In genomic region chr19:2061093-2061935, GRCh38 we compare ENCODE assay signal across 8 cellular contexts. TPM values are rescaled to one million over a fixed set of nuclear protein-coding genes. Genes with fewer than 3 reads are reported as not detected.
DNase-seq lines count a peak whose midpoint lies in the region; ATAC-seq and TF ChIP-seq lines count a peak whose summit lies in the region.

No MANE protein-coding gene starts in this region.

- TF ChIP-seq CTCF in LNCaP clone FGC (IDR thresholded peaks at IDR 0.05; ENCODE audit: control insufficient read depth, extremely low read depth, insufficient read depth) (no peak), natural killer cell (IDR thresholded peaks at IDR 0.05) (no peak)

- no peaks in the 10 kb centered on the region for H3K36me3 Mint-ChIP-seq in activated T-helper 2 cell treated with anti-CD3 and anti-CD28 coated beads, Interferon-gamma antibody, Interleukin-2, Interleukin-4, amounts not matched to agents 10 μg/mL and 5 μg/mL and 100 μg/mL, durations not matched to agents 14 hours and 24 hours and 36 hours (ENCODE audit: low read depth)
- no peaks in the 10 kb centered on the region for H3K36me3 Mint-ChIP-seq in natural killer cell

- no peaks in the 10 kb centered on the region for H3K27me3 Mint-ChIP-seq in activated T-helper 2 cell treated with anti-CD3 and anti-CD28 coated beads, Interferon-gamma antibody, Interleukin-2, Interleukin-4, amounts not matched to agents 10 μg/mL and 5 μg/mL and 100 μg/mL, durations not matched to agents 14 hours and 24 hours and 36 hours (ENCODE audit: low read depth)
- H3K27me3 Mint-ChIP-seq in natural killer cell (ENCODE audit: low read depth in 2 of 2): no peaks in the 10 kb centered on the region

- peak; percentile 89 to 97 (median 89) for ATAC-seq in natural killer cell

- peaks cover 23% of the 10 kb centered on the region for H3K4me1 Mint-ChIP-seq in activated T-helper 2 cell treated with anti-CD3 and anti-CD28 coated beads, Interferon-gamma antibody, Interleukin-2, Interleukin-4, amounts not matched to agents 10 μg/mL and 5 μg/mL and 100 μg/mL, durations not matched to agents 14 hours and 24 hours and 36 hours (ENCODE audit: low read depth)
- peaks cover 8 to 33% of the 10 kb centered on the region in 2 donors for H3K4me1 Mint-ChIP-seq in natural killer cell

- H3K9me3 Mint-ChIP-seq in activated T-helper 2 cell treated with anti-CD3 and anti-CD28 coated beads, Interferon-gamma antibody, Interleukin-2, Interleukin-4, amounts not matched to agents 10 μg/mL and 5 μg/mL and 100 μg/mL, durations not matched to agents 14 hours and 24 hours and 36 hours: no peaks in the 10 kb centered on the region
- H3K9me3 Mint-ChIP-seq in natural killer cell: no peaks in the 10 kb centered on the region

- peak; percentile 98 for DNase-seq in EH (ENCODE audit: low read depth)
- DNase-seq in GOT3 (lab: John Stamatoyannopoulos, UW): peak; percentile 94
- DNase-seq in LNCaP clone FGC (ENCODE audit: low read depth): peak; percentile 92
- peak; percentile 100 for DNase-seq in RPMI8226
- peak; percentile 98 for DNase-seq in activated T-helper 2 cell treated with anti-CD3 and anti-CD28 coated beads, Interferon-gamma antibody, Interleukin-2, Interleukin-4, amounts not matched to agents 10 μg/mL and 5 μg/mL and 100 μg/mL, durations not matched to agents 14 hours and 24 hours and 36 hours (ENCODE audit: low spot score)
- peak; percentile 95 for DNase-seq in fibroblast of peridontal ligament (ENCODE audit: extremely low read depth)
- DNase-seq in natural killer cell: peak; percentile 100
- DNase-seq in stimulated activated naive CD4-positive, alpha-beta T cell (lab: John Stamatoyannopoulos, UW): peak; percentile 98 to 99 (median 99)

- intact Hi-C loops in activated T-helper 2 cell treated with anti-CD3 and anti-CD28 coated beads, Interferon-gamma antibody, Interleukin-2, Interleukin-4, amounts not matched to agents 10 μg/mL and 5 μg/mL and 100 μg/mL, durations not matched to agents 14 hours and 24 hours and 36 hours (cut with micrococcal nuclease): loop anchor here (1.0 to 5.0 kb wide), 2 partner anchors 10 to 36 kb away; partner anchors contain the start of genes IZUMO4, MKNK2 and MOB3A
- intact Hi-C loops in natural killer cell (cut with micrococcal nuclease): loop anchor here (1.0 to 5.0 kb wide), 2 partner anchors 19 to 36 kb away; partner anchors contain the start of genes IZUMO4 and MOB3A

- H3K4me3 ChIP-seq in LNCaP clone FGC (ENCODE audit: low read depth, low read length): peak overlapping the region; percentile 55

- peak overlapping the region; percentile 97 for H3K27ac Mint-ChIP-seq in activated T-helper 2 cell treated with anti-CD3 and anti-CD28 coated beads, Interferon-gamma antibody, Interleukin-2, Interleukin-4, amounts not matched to agents 10 μg/mL and 5 μg/mL and 100 μg/mL, durations not matched to agents 14 hours and 24 hours and 36 hours
- peak overlapping the region; percentile 98 for H3K27ac Mint-ChIP-seq in natural killer cell

- peak overlapping the region; percentile 93 for H3K4me3 Mint-ChIP-seq in activated T-helper 2 cell treated with anti-CD3 and anti-CD28 coated beads, Interferon-gamma antibody, Interleukin-2, Interleukin-4, amounts not matched to agents 10 μg/mL and 5 μg/mL and 100 μg/mL, durations not matched to agents 14 hours and 24 hours and 36 hours (ENCODE audit: low read depth)
- peak overlapping the region; percentile 92 for H3K4me3 Mint-ChIP-seq in natural killer cell

RNA-seq across cellular contexts. Expression of gene MKNK2, which starts 10.3 kb away (rescaled TPM):
- 161 and 176 TPM in 2 replicates for total RNA-seq in activated T-helper 2 cell treated with anti-CD3 and anti-CD28 coated beads, Interferon-gamma antibody, Interleukin-2, Interleukin-4, amounts not matched to agents 10 μg/mL and 5 μg/mL and 100 μg/mL, durations not matched to agents 14 hours and 24 hours and 36 hours
- total RNA-seq in natural killer cell: 100 to 1,000 TPM; 259 to 389 (median 322) TPM

RNA-seq across cellular contexts. Expression of gene MOB3A, which starts 34.8 kb away (rescaled TPM):
- total RNA-seq in activated T-helper 2 cell treated with anti-CD3 and anti-CD28 coated beads, Interferon-gamma antibody, Interleukin-2, Interleukin-4, amounts not matched to agents 10 μg/mL and 5 μg/mL and 100 μg/mL, durations not matched to agents 14 hours and 24 hours and 36 hours: 175 and 181 TPM in 2 replicates
- total RNA-seq in natural killer cell: 100 to 1,000 TPM; 239 to 314 (median 246) TPM

RNA-seq across cellular contexts. Expression of gene IZUMO4, which starts 35.4 kb away (rescaled TPM):
- total RNA-seq in activated T-helper 2 cell treated with anti-CD3 and anti-CD28 coated beads, Interferon-gamma antibody, Interleukin-2, Interleukin-4, amounts not matched to agents 10 μg/mL and 5 μg/mL and 100 μg/mL, durations not matched to agents 14 hours and 24 hours and 36 hours: 7.6 and 9.5 TPM in 2 replicates
- 1 to 10 TPM; 3.3 to 7.6 (median 7.1) TPM for total RNA-seq in natural killer cell

RNA-seq across cellular contexts. Expression of gene BTBD2, which starts 45.8 kb away (rescaled TPM):
- 41.3 and 47.0 TPM in 2 replicates for total RNA-seq in activated T-helper 2 cell treated with anti-CD3 and anti-CD28 coated beads, Interferon-gamma antibody, Interleukin-2, Interleukin-4, amounts not matched to agents 10 μg/mL and 5 μg/mL and 100 μg/mL, durations not matched to agents 14 hours and 24 hours and 36 hours
- total RNA-seq in natural killer cell: 10 to 100 TPM; 47.6 to 57.0 (median 53.4) TPM

Comparison
In these comparisons a context has a peak if more than half of its experiments do, and no peak if none do; other contexts are left out.
1. Peak in every context shown above with its lines: DNase-seq, ATAC-seq and H3K4me3 ChIP-seq.